ENCODE assay signal across 1 cellular context in the genomic region with DNA sequence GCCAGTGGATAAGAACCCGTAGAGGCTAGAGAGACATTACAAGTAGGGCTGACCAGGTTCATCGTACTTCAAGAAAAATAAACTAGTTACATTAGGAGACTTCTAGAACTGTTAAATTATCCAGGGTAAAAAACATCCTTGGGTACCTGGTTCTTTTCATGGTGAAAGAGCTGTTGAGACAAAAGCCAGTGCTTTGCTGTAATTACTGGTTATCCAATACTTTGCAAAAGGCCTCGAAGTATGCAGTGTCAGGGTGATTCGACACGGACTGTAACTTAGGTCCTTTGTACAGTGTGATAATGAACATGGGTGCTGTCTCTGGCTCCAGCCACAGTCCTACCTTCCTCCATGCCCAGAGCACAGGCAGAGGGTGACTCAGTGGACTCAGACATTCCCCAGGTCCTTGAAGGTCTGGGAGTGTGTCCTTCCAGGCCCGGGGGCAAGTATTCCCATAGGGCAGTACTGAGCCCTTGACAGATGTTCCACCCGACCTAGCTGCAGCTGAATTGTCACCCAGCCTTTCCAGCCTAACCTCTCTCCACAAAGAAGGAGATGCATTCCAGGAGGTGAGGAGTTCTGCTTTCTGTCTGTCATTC.
TF ChIP-seq lines count a peak whose summit lies in the region.

No MANE protein-coding gene starts in this region.

TF ChIP-seq in IMR-90, 13 proteins besides CTCF, POLR2A, EP300 and RAD21:
- TF ChIP-seq CHD1 (IDR thresholded peaks at IDR 0.05; ENCODE audit: low read depth, low read length) = no peak
- TF ChIP-seq NFE2L2 (IDR thresholded peaks at IDR 0.05; ENCODE audit: low read depth, low read length) = no peak
- no peak for TF ChIP-seq FOS (IDR thresholded peaks at IDR 0.05; ENCODE audit: low read depth, low read length)
- TF ChIP-seq, protein P1, sequence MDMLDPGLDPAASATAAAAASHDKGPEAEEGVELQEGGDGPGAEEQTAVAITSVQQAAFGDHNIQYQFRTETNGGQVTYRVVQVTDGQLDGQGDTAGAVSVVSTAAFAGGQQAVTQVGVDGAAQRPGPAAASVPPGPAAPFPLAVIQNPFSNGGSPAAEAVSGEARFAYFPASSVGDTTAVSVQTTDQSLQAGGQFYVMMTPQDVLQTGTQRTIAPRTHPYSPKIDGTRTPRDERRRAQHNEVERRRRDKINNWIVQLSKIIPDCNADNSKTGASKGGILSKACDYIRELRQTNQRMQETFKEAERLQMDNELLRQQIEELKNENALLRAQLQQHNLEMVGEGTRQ (IDR thresholded peaks at IDR 0.05; ENCODE audit: low read depth, low read length) = no peak
- TF ChIP-seq SMC3 (IDR thresholded peaks at IDR 0.05; ENCODE audit: low read depth, low read length) = no peak
- no peak for TF ChIP-seq CEBPB (IDR thresholded peaks at IDR 0.05; ENCODE audit: low read depth, low read length)
- TF ChIP-seq BHLHE40 (IDR thresholded peaks at IDR 0.05; ENCODE audit: low read depth, low read length) = no peak
- TF ChIP-seq MAZ (IDR thresholded peaks at IDR 0.05; ENCODE audit: borderline replicate concordance, low read depth, low read length) = no peak
- no peak for TF ChIP-seq RFX5 (IDR thresholded peaks at IDR 0.05; ENCODE audit: low read depth, low read length)
- TF ChIP-seq MAFK (IDR thresholded peaks at IDR 0.05; ENCODE audit: low read depth, low read length) = no peak
- no peak for TF ChIP-seq MXI1 (IDR thresholded peaks at IDR 0.05; ENCODE audit: borderline replicate concordance, low read depth, low read length)
- TF ChIP-seq RCOR1 (IDR thresholded peaks at IDR 0.05; ENCODE audit: insufficient replicate concordance, low read length) = no peak
- TF ChIP-seq, protein P2, sequence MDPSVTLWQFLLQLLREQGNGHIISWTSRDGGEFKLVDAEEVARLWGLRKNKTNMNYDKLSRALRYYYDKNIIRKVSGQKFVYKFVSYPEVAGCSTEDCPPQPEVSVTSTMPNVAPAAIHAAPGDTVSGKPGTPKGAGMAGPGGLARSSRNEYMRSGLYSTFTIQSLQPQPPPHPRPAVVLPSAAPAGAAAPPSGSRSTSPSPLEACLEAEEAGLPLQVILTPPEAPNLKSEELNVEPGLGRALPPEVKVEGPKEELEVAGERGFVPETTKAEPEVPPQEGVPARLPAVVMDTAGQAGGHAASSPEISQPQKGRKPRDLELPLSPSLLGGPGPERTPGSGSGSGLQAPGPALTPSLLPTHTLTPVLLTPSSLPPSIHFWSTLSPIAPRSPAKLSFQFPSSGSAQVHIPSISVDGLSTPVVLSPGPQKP (IDR thresholded peaks at IDR 0.05; ENCODE audit: borderline replicate concordance, low read depth, low read length) = no peak
